Comparison of ENCODE assay signal across 8 cellular contexts in the genomic region with DNA sequence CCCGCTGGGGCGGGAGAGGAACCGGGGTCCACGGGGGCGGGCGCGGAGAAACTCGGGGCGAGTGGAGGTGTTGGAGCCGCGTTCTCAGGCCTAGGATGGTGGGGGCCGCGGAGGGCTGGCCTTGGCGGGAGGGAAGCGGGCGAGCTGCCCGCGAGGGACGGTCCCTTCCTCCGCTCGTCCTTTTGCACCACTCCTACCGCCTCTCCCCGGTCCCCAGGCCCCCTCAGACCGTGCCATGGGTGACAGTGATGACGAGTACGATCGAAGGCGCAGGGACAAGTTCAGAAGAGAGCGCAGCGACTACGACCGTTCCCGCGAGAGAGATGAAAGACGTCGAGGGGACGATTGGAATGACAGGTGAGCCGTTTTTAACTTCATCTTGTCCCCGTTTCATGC. TPM values are rescaled to one million over a fixed set of nuclear protein-coding genes. Genes with fewer than 3 reads are reported as not detected.
A peak's percentile ranks its signal among the peaks of the same experiment; 100 is the strongest.
DNase-seq lines count a peak whose midpoint lies in the region; ATAC-seq and TF ChIP-seq lines count a peak whose summit lies in the region.

No MANE protein-coding gene starts in this region.

- peaks cover 58% of the 10 kb centered on the region for H3K4me1 Mint-ChIP-seq in activated naive CD4-positive, alpha-beta T cell treated with anti-CD3 and anti-CD28 coated beads, Interleukin-2, amount 10 ng/mL, durations not matched to agents 7 days and 5 days

- peak overlapping the region; percentile 97 for H3K4me3 Mint-ChIP-seq in activated naive CD4-positive, alpha-beta T cell treated with anti-CD3 and anti-CD28 coated beads, Interleukin-2, amount 10 ng/mL, durations not matched to agents 7 days and 5 days

- peak; percentile 48 for DNase-seq in COLO668 (lab: John Stamatoyannopoulos, UW; ENCODE audit: unreplicated experiment)
- DNase-seq in activated naive CD4-positive, alpha-beta T cell treated with anti-CD3 and anti-CD28 coated beads, Interleukin-2, amount 10 ng/mL, durations not matched to agents 7 days and 5 days: peak; percentile 60
- no peak for DNase-seq in heart right ventricle
- no peak for DNase-seq in cortex of kidney (lab: John Stamatoyannopoulos, UW)
- DNase-seq in activated gamma-delta T cell treated with Interleukin-2 at 50 U/mL for 16 hours: no peak

- no peak for TF ChIP-seq CTCF in heart right ventricle (IDR thresholded peaks at IDR 0.05)

- H3K36me3 Mint-ChIP-seq in activated naive CD4-positive, alpha-beta T cell treated with anti-CD3 and anti-CD28 coated beads, Interleukin-2, amount 10 ng/mL, durations not matched to agents 7 days and 5 days: peaks cover 63% of the 10 kb centered on the region

- H3K27ac ChIP-seq in HUES48 (ENCODE audit: low read depth, low read length): peak overlapping the region; percentile 100
- H3K27ac ChIP-seq in heart right ventricle: peak overlapping the region; percentile 86 to 97 (median 95)
- peak overlapping the region; percentile 96 for H3K27ac ChIP-seq in rectal smooth muscle tissue (ENCODE audit: low read depth, low read length)

- H3K9me3 ChIP-seq in HUES48 (ENCODE audit: control insufficient read depth, insufficient read depth, low read length) (no peaks in the 10 kb centered on the region), heart right ventricle (no peaks in the 10 kb centered on the region)

- H3K9me3 Mint-ChIP-seq in activated naive CD4-positive, alpha-beta T cell treated with anti-CD3 and anti-CD28 coated beads, Interleukin-2, amount 10 ng/mL, durations not matched to agents 7 days and 5 days: no peaks in the 10 kb centered on the region

- 0 to 1% methylated on average over 36 to 39 of the region's 39 CpGs for WGBS in heart right ventricle, 2 donors

- no peaks in the 10 kb centered on the region for H3K27me3 ChIP-seq in HUES48 (ENCODE audit: control insufficient read depth, insufficient read depth, low read length)
- H3K27me3 ChIP-seq in heart right ventricle: no peaks in the 10 kb centered on the region
- H3K27me3 ChIP-seq in rectal smooth muscle tissue (ENCODE audit: control insufficient read depth, insufficient read depth, low read length): no peaks in the 10 kb centered on the region

- peak overlapping the region; percentile 98 for H3K27ac Mint-ChIP-seq in activated naive CD4-positive, alpha-beta T cell treated with anti-CD3 and anti-CD28 coated beads, Interleukin-2, amount 10 ng/mL, durations not matched to agents 7 days and 5 days

- H3K4me3 ChIP-seq in HUES48 (ENCODE audit: low read depth, low read length): peak overlapping the region; percentile 90
- peak overlapping the region; percentile 77 to 97 (median 87) for H3K4me3 ChIP-seq in heart right ventricle
- peak overlapping the region; percentile 89 for H3K4me3 ChIP-seq in rectal smooth muscle tissue (ENCODE audit: low read length)

- H3K4me1 ChIP-seq in HUES48 (ENCODE audit: control insufficient read depth, insufficient read depth, low read length): no peaks in the 10 kb centered on the region
- H3K4me1 ChIP-seq in heart right ventricle: peaks cover 2 to 56% (median 45%) of the 10 kb centered on the region in 9 donors
- H3K4me1 ChIP-seq in rectal smooth muscle tissue (ENCODE audit: control insufficient read depth, insufficient read depth, low read length): peaks cover 14% of the 10 kb centered on the region

- H3K36me3 ChIP-seq in HUES48 (ENCODE audit: control insufficient read depth, insufficient read depth, low read length): peaks cover 76% of the 10 kb centered on the region
- H3K36me3 ChIP-seq in heart right ventricle: peaks cover 0 to 75% (median 23%) of the 10 kb centered on the region in 9 donors
- peaks cover 11% of the 10 kb centered on the region for H3K36me3 ChIP-seq in rectal smooth muscle tissue (ENCODE audit: control insufficient read depth, insufficient read depth, low read length)

- H3K9ac ChIP-seq in HUES48 (ENCODE audit: low read depth, low read length) (peak overlapping the region; percentile 90), rectal smooth muscle tissue (ENCODE audit: low read length) (peak overlapping the region; percentile 51)

- CTCF ChIA-PET in activated naive CD4-positive, alpha-beta T cell treated with anti-CD3 and anti-CD28 coated beads, Interleukin-2, amount 10 ng/mL, durations not matched to agents 7 days and 5 days (lab: Charles Lee): interaction anchor here (1.3 to 1.9 kb wide), 3 partner anchors 14 to 170 kb away, joined by 4 to 7 read pairs (median 5); partner anchors contain the start of genes POP7, SLC12A9 and UFSP1

- intact Hi-C loops in heart right ventricle (cut with DNase I): loop anchor here in 4 of 10 donors (2.0 to 10.0 kb wide), 3 partner anchors 13 to 1409 kb away; partner anchors contain the start of genes UFSP1 (in 2 of the 4), MOSPD3 (in 1 of the 4) and SH2B2 (in 1 of the 4)

- ATAC-seq in GM21360 (IDR thresholded peaks at IDR 0.05; ENCODE audit: unreplicated experiment) (peak; percentile 24), heart right ventricle (peak in 6 of 8 donors; percentile 21 to 72 (median 30))

- H3K27me3 Mint-ChIP-seq in activated naive CD4-positive, alpha-beta T cell treated with anti-CD3 and anti-CD28 coated beads, Interleukin-2, amount 10 ng/mL, durations not matched to agents 7 days and 5 days: peaks cover 6% of the 10 kb centered on the region

RNA-seq across cellular contexts. Expression of gene SRRT, which starts 0.5 kb away (rescaled TPM):
- 10 to 100 TPM; 38.4 to 69.5 (median 49.6) TPM for total RNA-seq in heart right ventricle
- 10 to 100 TPM; 47.6 to 67.6 TPM for polyA plus RNA-seq in heart right ventricle

RNA-seq across cellular contexts. Expression of gene TRIP6, which starts 8.2 kb away (rescaled TPM):
- 10 to 100 TPM; 13.0 to 23.7 (median 17.7) TPM for total RNA-seq in heart right ventricle
- 10 to 100 TPM; 15.4 to 26.3 TPM for polyA plus RNA-seq in heart right ventricle

RNA-seq across cellular contexts. Expression of gene UFSP1, which starts 14.2 kb away (rescaled TPM):
- total RNA-seq in heart right ventricle: 1 to 10 TPM in 9 of 10 donors, under 1 TPM in 1; 0.99 to 3.3 (median 1.7) TPM
- polyA plus RNA-seq in heart right ventricle: 1 to 10 TPM; 3.1 to 3.4 TPM

RNA-seq across cellular contexts. Expression of gene ACHE, which starts 20.3 kb away (rescaled TPM):
- 1 to 10 TPM in 2 of 10 donors, under 1 TPM in 8; 0.27 to 1.1 (median 0.71) TPM for total RNA-seq in heart right ventricle
- polyA plus RNA-seq in heart right ventricle: under 1 TPM; 0.80 to 0.94 TPM

RNA-seq across cellular contexts. Expression of gene SLC12A9, which starts 22.8 kb away (rescaled TPM):
- 10 to 100 TPM in 1 of 10 donors, 1 to 10 TPM in 9; 4.8 to 15.7 (median 6.9) TPM for total RNA-seq in heart right ventricle
- polyA plus RNA-seq in heart right ventricle: 10 to 100 TPM; 10.2 to 14.0 TPM

Comparison
In these comparisons a context has a peak if more than half of its experiments do, and no peak if none do; other contexts are left out.
1. DNase-seq: peak in COLO668 (single experiment) and activated naive CD4-positive, alpha-beta T cell treated with anti-CD3 and anti-CD28 coated beads, Interleukin-2, amount 10 ng/mL, durations not matched to agents 7 days and 5 days (single experiment); none in heart right ventricle (0 of 2), cortex of kidney (single experiment) and activated gamma-delta T cell treated with Interleukin-2 at 50 U/mL for 16 hours (single experiment).
2. Peak in every context shown above with its lines, with median percentiles within 50 percentile points of each other: H3K27ac ChIP-seq and H3K4me3 ChIP-seq.